ENCODE assay signal across 8 cellular contexts in genomic region chr1:184974837-184975115, GRCh38. TPM values are rescaled to one million over a fixed set of nuclear protein-coding genes. Genes with fewer than 3 reads are reported as not detected.
A peak's percentile ranks its signal among the peaks of the same experiment; 100 is the strongest.
DNase-seq lines count a peak whose midpoint lies in the region; ATAC-seq, FAIRE-seq and TF ChIP-seq lines count a peak whose summit lies in the region.

No MANE protein-coding gene starts in this region.

- TF ChIP-seq CTCF in keratinocyte (optimal IDR thresholded peaks at IDR 0.05 in 1 of 3, IDR thresholded peaks at IDR 0.05 in 1 of 3, conservative IDR thresholded peaks at IDR 0.05 in 1 of 3; ENCODE audit: extremely low read depth in 1 of 3, insufficient read depth in 2 of 3, low read length in 3 of 3): no peak

- no peaks in the 10 kb centered on the region for H4K20me1 ChIP-seq in keratinocyte (ENCODE audit: control insufficient read depth, extremely low read depth, insufficient read depth, low read length)

- peak overlapping the region; percentile 76 for H3K4me3 Mint-ChIP-seq in activated CD8-positive, alpha-beta memory T cell treated with anti-CD3 and anti-CD28 coated beads, Interleukin-2, amount 10 ng/mL, durations not matched to agents 7 days and 5 days
- peak overlapping the region; percentile 75 for H3K4me3 Mint-ChIP-seq in activated T-helper 2 cell treated with anti-CD3 and anti-CD28 coated beads, Interferon-gamma antibody, Interleukin-2, Interleukin-4, amounts not matched to agents 10 μg/mL and 5 μg/mL and 100 μg/mL, durations not matched to agents 14 hours and 24 hours and 36 hours (ENCODE audit: low read depth)

- H3K27ac Mint-ChIP-seq in activated CD8-positive, alpha-beta memory T cell treated with anti-CD3 and anti-CD28 coated beads, Interleukin-2, amount 10 ng/mL, durations not matched to agents 7 days and 5 days: peak overlapping the region; percentile 86
- H3K27ac Mint-ChIP-seq in activated T-helper 2 cell treated with anti-CD3 and anti-CD28 coated beads, Interferon-gamma antibody, Interleukin-2, Interleukin-4, amounts not matched to agents 10 μg/mL and 5 μg/mL and 100 μg/mL, durations not matched to agents 14 hours and 24 hours and 36 hours: no peak overlapping the region

- dilution Hi-C loops in keratinocyte (cut with MboI; ENCODE audit: extremely low pct_ligation_motif_present, low sequenced_read_pairs): no loop called here

- peak overlapping the region; percentile 79 for H2AFZ ChIP-seq in keratinocyte (ENCODE audit: control insufficient read depth, low read length)

- no peaks in the 10 kb centered on the region for H3K79me2 ChIP-seq in keratinocyte (ENCODE audit: control insufficient read depth, insufficient read depth, low read length)

- peak overlapping the region in 2 of 3 experiments; percentile 54 to 67 for H3K4me3 ChIP-seq in keratinocyte (ENCODE audit: control insufficient read depth in 2 of 3, extremely low read depth in 1 of 3, insufficient read depth in 2 of 3, low read depth in 1 of 3, low read length in 3 of 3)
- peak overlapping the region; percentile 9 to 94 (median 78) for H3K4me3 ChIP-seq in subcutaneous abdominal adipose tissue (ENCODE audit: low read depth in 1 of 5, low read length in 5 of 5)

- DNase-seq in activated CD8-positive, alpha-beta memory T cell treated with anti-CD3 and anti-CD28 coated beads, Interleukin-2, amount 10 ng/mL, durations not matched to agents 7 days and 5 days: no peak
- no peak for DNase-seq in activated CD8-positive, alpha-beta memory T cell treated with anti-CD3 and anti-CD28 coated beads for 24 hours
- DNase-seq in activated T-helper 2 cell treated with anti-CD3 and anti-CD28 coated beads, Interferon-gamma antibody, Interleukin-2, Interleukin-4, amounts not matched to agents 10 μg/mL and 5 μg/mL and 100 μg/mL, durations not matched to agents 14 hours and 24 hours and 36 hours (ENCODE audit: low spot score): no peak
- DNase-seq in keratinocyte (ENCODE audit: low read depth, low spot score) (no peak), left colon (no peak), ecto neural progenitor cell (ENCODE audit: low spot score) (no peak), frontal cortex (ENCODE audit: low spot score in 2 of 2) (no peak)

- ATAC-seq in activated CD8-positive, alpha-beta memory T cell treated with anti-CD3 and anti-CD28 coated beads, Interleukin-2, amount 10 ng/mL, durations not matched to agents 7 days and 5 days: no peak
- ATAC-seq in left colon: no peak

- intact Hi-C loops in activated T-helper 2 cell treated with anti-CD3 and anti-CD28 coated beads, Interferon-gamma antibody, Interleukin-2, Interleukin-4, amounts not matched to agents 10 μg/mL and 5 μg/mL and 100 μg/mL, durations not matched to agents 14 hours and 24 hours and 36 hours (cut with micrococcal nuclease): loop anchor here (1.0 to 5.0 kb wide), 7 partner anchors 20 to 1502 kb away; partner anchors contain the start of genes EDEM3, IVNS1ABP, RNF2 and SMG7
- intact Hi-C loops in left colon (cut with DNase I, micrococcal nuclease): no loop called here

- peak overlapping the region; percentile 81 for H3K4me2 ChIP-seq in keratinocyte (ENCODE audit: control insufficient read depth, extremely low read depth, insufficient read depth, low read depth, low read length)

- H3K4me1 Mint-ChIP-seq in activated CD8-positive, alpha-beta memory T cell treated with anti-CD3 and anti-CD28 coated beads, Interleukin-2, amount 10 ng/mL, durations not matched to agents 7 days and 5 days: peaks cover 46% of the 10 kb centered on the region
- peaks cover 46% of the 10 kb centered on the region for H3K4me1 Mint-ChIP-seq in activated T-helper 2 cell treated with anti-CD3 and anti-CD28 coated beads, Interferon-gamma antibody, Interleukin-2, Interleukin-4, amounts not matched to agents 10 μg/mL and 5 μg/mL and 100 μg/mL, durations not matched to agents 14 hours and 24 hours and 36 hours (ENCODE audit: low read depth)

- peak overlapping the region; percentile 18 for H3K27ac ChIP-seq in keratinocyte (ENCODE audit: control insufficient read depth, insufficient read depth, low read length)
- peak overlapping the region; percentile 46 for H3K27ac ChIP-seq in subcutaneous abdominal adipose tissue (ENCODE audit: low read depth, low read length)

- H3K4me1 ChIP-seq in keratinocyte (ENCODE audit: control insufficient read depth, extremely low read depth, insufficient read depth, low read length) (peaks cover 33% of the 10 kb centered on the region), subcutaneous abdominal adipose tissue (ENCODE audit: control insufficient read depth in 5 of 5, insufficient read depth in 5 of 5, low read length in 5 of 5) (peaks cover 0 to 29% (median 22%) of the 10 kb centered on the region in 5 donors)

- CTCF ChIA-PET in activated CD8-positive, alpha-beta memory T cell treated with anti-CD3 and anti-CD28 coated beads, Interleukin-2, amount 10 ng/mL, durations not matched to agents 7 days and 5 days (lab: Charles Lee): interaction anchor here (0.8 to 19.9 kb wide), 10 partner anchors 20 to 221 kb away, joined by 3 to 259 read pairs (median 4); partner anchors contain the start of gene EDEM3

- peak overlapping the region; percentile 78 for H3K9ac ChIP-seq in keratinocyte (ENCODE audit: control insufficient read depth, extremely low read depth, insufficient read depth, low read length)
- H3K9ac ChIP-seq in subcutaneous abdominal adipose tissue (ENCODE audit: low read length in 5 of 5): no peak overlapping the region

- H3K27me3 ChIP-seq in keratinocyte (ENCODE audit: control insufficient read depth, extremely low read depth, insufficient read depth, low read length): no peaks in the 10 kb centered on the region
- H3K27me3 ChIP-seq in subcutaneous abdominal adipose tissue (ENCODE audit: control insufficient read depth in 5 of 5, insufficient read depth in 4 of 5, low read length in 5 of 5): peaks cover 0 to 4% (median 0%) of the 10 kb centered on the region in 5 donors

- H3K36me3 ChIP-seq in keratinocyte (ENCODE audit: control insufficient read depth in 2 of 2, extremely low read depth in 1 of 2, insufficient read depth in 2 of 2, low read length in 2 of 2) (no peaks in the 10 kb centered on the region), subcutaneous abdominal adipose tissue (ENCODE audit: control insufficient read depth in 5 of 5, insufficient read depth in 5 of 5, low read length in 5 of 5) (no peaks in the 10 kb centered on the region)

- H3K9me1 ChIP-seq in keratinocyte (ENCODE audit: control insufficient read depth, extremely low read depth, insufficient read depth, low read length): no peaks in the 10 kb centered on the region

- FAIRE-seq in keratinocyte (lab: Jason Lieb, UNC) (no peak), frontal cortex (lab: Jason Lieb, UNC) (no peak)

- H3K9me3 ChIP-seq in keratinocyte (ENCODE audit: control insufficient read depth, low read depth, low read length) (no peaks in the 10 kb centered on the region), subcutaneous abdominal adipose tissue (ENCODE audit: control insufficient read depth in 5 of 5, low read length in 5 of 5) (no peaks in the 10 kb centered on the region)

- peaks cover 10% of the 10 kb centered on the region for H3K36me3 Mint-ChIP-seq in activated CD8-positive, alpha-beta memory T cell treated with anti-CD3 and anti-CD28 coated beads, Interleukin-2, amount 10 ng/mL, durations not matched to agents 7 days and 5 days
- peaks cover 5% of the 10 kb centered on the region for H3K36me3 Mint-ChIP-seq in activated T-helper 2 cell treated with anti-CD3 and anti-CD28 coated beads, Interferon-gamma antibody, Interleukin-2, Interleukin-4, amounts not matched to agents 10 μg/mL and 5 μg/mL and 100 μg/mL, durations not matched to agents 14 hours and 24 hours and 36 hours (ENCODE audit: low read depth)

- H3K27me3 Mint-ChIP-seq in activated CD8-positive, alpha-beta memory T cell treated with anti-CD3 and anti-CD28 coated beads, Interleukin-2, amount 10 ng/mL, durations not matched to agents 7 days and 5 days: no peaks in the 10 kb centered on the region
- peaks cover 20% of the 10 kb centered on the region for H3K27me3 Mint-ChIP-seq in activated T-helper 2 cell treated with anti-CD3 and anti-CD28 coated beads, Interferon-gamma antibody, Interleukin-2, Interleukin-4, amounts not matched to agents 10 μg/mL and 5 μg/mL and 100 μg/mL, durations not matched to agents 14 hours and 24 hours and 36 hours (ENCODE audit: low read depth)

- H3K9me3 Mint-ChIP-seq in activated CD8-positive, alpha-beta memory T cell treated with anti-CD3 and anti-CD28 coated beads, Interleukin-2, amount 10 ng/mL, durations not matched to agents 7 days and 5 days (ENCODE audit: low read depth): no peaks in the 10 kb centered on the region
- no peaks in the 10 kb centered on the region for H3K9me3 Mint-ChIP-seq in activated T-helper 2 cell treated with anti-CD3 and anti-CD28 coated beads, Interferon-gamma antibody, Interleukin-2, Interleukin-4, amounts not matched to agents 10 μg/mL and 5 μg/mL and 100 μg/mL, durations not matched to agents 14 hours and 24 hours and 36 hours

RNA-seq across cellular contexts. Expression of gene NIBAN1, which starts 0.5 kb away (rescaled TPM):
- total RNA-seq in activated CD8-positive, alpha-beta memory T cell treated with anti-CD3 and anti-CD28 coated beads, Interleukin-2, amount 10 ng/mL, durations not matched to agents 7 days and 5 days: 10 to 100 TPM; 55.5 to 60.8 TPM
- 16.8 and 17.0 TPM in 2 replicates for total RNA-seq in activated T-helper 2 cell treated with anti-CD3 and anti-CD28 coated beads, Interferon-gamma antibody, Interleukin-2, Interleukin-4, amounts not matched to agents 10 μg/mL and 5 μg/mL and 100 μg/mL, durations not matched to agents 14 hours and 24 hours and 36 hours
- 6.6 to 10.6 TPM (median 7.6 TPM) in 3 replicates for polyA plus RNA-seq in keratinocyte
- 14.5 TPM for polyA plus RNA-seq in keratinocyte (2011; ENCODE audit: low read depth)
- polyA plus RNA-seq in keratinocyte (2011; cell fraction: cytosol; rRNA removed): 3.9 and 5.7 TPM in 2 replicates
- 11.3 and 11.6 TPM in 2 replicates for polyA plus RNA-seq in keratinocyte (2011; cell fraction: nucleus; rRNA removed)
- polyA plus RNA-seq in keratinocyte (2012; ENCODE audit: low replicate concordance): 9.9 and 18.8 TPM in 2 replicates
- polyA minus RNA-seq in keratinocyte: 8.1 to 17.3 TPM (median 8.8 TPM) in 3 replicates
- 5.4 TPM for polyA minus RNA-seq in keratinocyte (2011; cell fraction: cytosol; rRNA and poly(A)+ RNA removed)
- 10.4 and 18.2 TPM in 2 replicates for polyA minus RNA-seq in keratinocyte (2011; cell fraction: nucleus; rRNA and poly(A)+ RNA removed)
- total RNA-seq in left colon (10 to 100 TPM in 1 of 2 donors, 1 to 10 TPM in 1; 4.6 to 27.5 TPM), frontal cortex (2.4 TPM)
